In genomic region chr19:5623397-5624153, GRCh38 we compare ENCODE assay signal across 6 cellular contexts. TPM values are rescaled to one million over a fixed set of nuclear protein-coding genes. Genes with fewer than 3 reads are reported as not detected.
DNase-seq lines count a peak whose midpoint lies in the region; ATAC-seq and TF ChIP-seq lines count a peak whose summit lies in the region.

No MANE protein-coding gene starts in this region.

- H3K36me3 Mint-ChIP-seq in T-cell: peaks cover 45% of the 10 kb centered on the region
- H3K36me3 Mint-ChIP-seq in stimulated activated naive B cell treated with anti-CD40 and anti-IgM and Interleukin-4, amounts not matched to agents 10 μg/mL and 1 μg/mL and 100 μg/mL, for 72 hours: peaks cover 52 to 67% of the 10 kb centered on the region in 2 donors

- peak; percentile 2 for ATAC-seq in GM19438 (IDR thresholded peaks at IDR 0.05; ENCODE audit: low read depth, unreplicated experiment)
- peak in 2 of 4 experiments; percentile 0 to 1 for ATAC-seq in T-cell (replicated peaks in 1 of 4)
- no peak for ATAC-seq in gastroesophageal sphincter
- peak; percentile 2 to 3 for ATAC-seq in stimulated activated naive B cell treated with anti-CD40 and anti-IgM and Interleukin-4, amounts not matched to agents 10 μg/mL and 1 μg/mL and 100 μg/mL, for 72 hours (replicated peaks)
- ATAC-seq in HG03571 (IDR thresholded peaks at IDR 0.05; ENCODE audit: unreplicated experiment): no peak

- no peaks in the 10 kb centered on the region for H3K9me3 ChIP-seq in gastroesophageal sphincter

- no peak for TF ChIP-seq CTCF in gastroesophageal sphincter (IDR thresholded peaks at IDR 0.05)

- peak overlapping the region; percentile 100 for H3K4me3 Mint-ChIP-seq in T-cell
- peak overlapping the region; percentile 100 for H3K4me3 Mint-ChIP-seq in stimulated activated naive B cell treated with anti-CD40 and anti-IgM and Interleukin-4, amounts not matched to agents 10 μg/mL and 1 μg/mL and 100 μg/mL, for 72 hours

- H3K36me3 ChIP-seq in gastroesophageal sphincter: peaks cover 0 to 56% of the 10 kb centered on the region in 2 donors

- no peak for TF ChIP-seq POLR2A in gastroesophageal sphincter (IDR thresholded peaks at IDR 0.05)

- DNase-seq in T-cell: peak in 8 of 34 experiments; percentile 2 to 19 (median 6)
- peak; percentile 25 for DNase-seq in stimulated activated naive B cell treated with anti-CD40 and anti-IgM and Interleukin-4, amounts not matched to agents 10 μg/mL and 1 μg/mL and 100 μg/mL, for 72 hours
- DNase-seq in SK-N-DZ (ENCODE audit: low spot score): no peak

- POLR2A ChIA-PET in T-cell (lab: Charles Lee): interaction anchor here (0.6 to 0.7 kb wide), 3 partner anchors 8 to 97 kb away, joined by 3 to 6 read pairs (median 3); partner anchors contain the start of genes CATSPERD (in 1 of the 2) and LONP1 (in 1 of the 2)

- no peaks in the 10 kb centered on the region for H3K9me3 Mint-ChIP-seq in T-cell
- H3K9me3 Mint-ChIP-seq in stimulated activated naive B cell treated with anti-CD40 and anti-IgM and Interleukin-4, amounts not matched to agents 10 μg/mL and 1 μg/mL and 100 μg/mL, for 72 hours: no peaks in the 10 kb centered on the region

- H3K27ac ChIP-seq in gastroesophageal sphincter: peak overlapping the region; percentile 91 to 99 (median 98)

- H3K27me3 ChIP-seq in gastroesophageal sphincter: no peaks in the 10 kb centered on the region

- CTCF ChIA-PET in T-cell (lab: Charles Lee): interaction anchor here in 1 of 2 donors (0.7 to 1.0 kb wide), 2 partner anchors 66 to 858 kb away, joined by 3 read pairs; partner anchors contain the start of gene RPL36

- no peak for TF ChIP-seq EP300 in gastroesophageal sphincter (IDR thresholded peaks at IDR 0.05)

- peaks cover 75 to 80% (median 79%) of the 10 kb centered on the region in 3 donors for H3K4me1 Mint-ChIP-seq in T-cell
- peaks cover 42 to 75% of the 10 kb centered on the region in 2 donors for H3K4me1 Mint-ChIP-seq in stimulated activated naive B cell treated with anti-CD40 and anti-IgM and Interleukin-4, amounts not matched to agents 10 μg/mL and 1 μg/mL and 100 μg/mL, for 72 hours

- peak overlapping the region; percentile 99 for H3K27ac Mint-ChIP-seq in T-cell
- H3K27ac Mint-ChIP-seq in stimulated activated naive B cell treated with anti-CD40 and anti-IgM and Interleukin-4, amounts not matched to agents 10 μg/mL and 1 μg/mL and 100 μg/mL, for 72 hours: peak overlapping the region; percentile 100

- peak overlapping the region; percentile 91 to 100 for H3K4me3 ChIP-seq in gastroesophageal sphincter

- H3K4me1 ChIP-seq in gastroesophageal sphincter: peaks cover 8 to 82% (median 51%) of the 10 kb centered on the region in 3 donors

- WGBS in gastroesophageal sphincter (ENCODE audit: low coverage in 1 of 2), 2 donors: 0% methylated on average over 7 to 23 of the region's 55 CpGs

- no peaks in the 10 kb centered on the region for H3K27me3 Mint-ChIP-seq in T-cell
- no peaks in the 10 kb centered on the region for H3K27me3 Mint-ChIP-seq in stimulated activated naive B cell treated with anti-CD40 and anti-IgM and Interleukin-4, amounts not matched to agents 10 μg/mL and 1 μg/mL and 100 μg/mL, for 72 hours

RNA-seq across cellular contexts. Expression of gene SAFB, which starts 0.7 kb away (rescaled TPM):
- total RNA-seq in T-cell (100 to 1,000 TPM; 164 to 203 (median 195) TPM), gastroesophageal sphincter (10 to 100 TPM; 39.7 to 73.6 (median 65.2) TPM)
- 21.0 and 30.1 TPM in 2 replicates for polyA plus RNA-seq in SK-N-DZ (2014; cell fraction: cytosol; rRNA removed)
- polyA plus RNA-seq in SK-N-DZ (2014; cell fraction: nucleus; rRNA removed): 45.2 and 117 TPM in 2 replicates

RNA-seq across cellular contexts. Expression of gene SAFB2, which starts 1.0 kb away (rescaled TPM):
- total RNA-seq in T-cell (100 to 1,000 TPM; 222 to 253 (median 237) TPM), gastroesophageal sphincter (10 to 100 TPM; 25.3 to 81.6 (median 41.6) TPM)
- polyA plus RNA-seq in SK-N-DZ (2014; cell fraction: cytosol; rRNA removed): 8.3 and 12.7 TPM in 2 replicates
- polyA plus RNA-seq in SK-N-DZ (2014; cell fraction: nucleus; rRNA removed): 33.5 and 69.8 TPM in 2 replicates

RNA-seq across cellular contexts. Expression of gene TINCR, which starts 55.8 kb away (rescaled TPM):
- total RNA-seq in T-cell: 1 to 10 TPM in 4 of 5 donors, under 1 TPM in 1; 0.66 to 2.7 (median 1.9) TPM
- total RNA-seq in gastroesophageal sphincter: under 1 TPM; 0.35 to 0.64 (median 0.44) TPM
- 0.09 TPM in 1 of 2 replicates, not detected in the other for polyA plus RNA-seq in SK-N-DZ (2014; cell fraction: cytosol; rRNA removed)
- not detected in 2 replicates for polyA plus RNA-seq in SK-N-DZ (2014; cell fraction: nucleus; rRNA removed)

RNA-seq across cellular contexts. Expression of gene MICOS13, which starts 56.7 kb away (rescaled TPM):
- total RNA-seq in T-cell (10 to 100 TPM; 29.3 to 64.5 (median 57.0) TPM), gastroesophageal sphincter (10 to 100 TPM; 29.7 to 60.6 (median 50.7) TPM)
- 29.8 and 31.0 TPM in 2 replicates for polyA plus RNA-seq in SK-N-DZ (2014; cell fraction: cytosol; rRNA removed)
- 26.0 and 26.7 TPM in 2 replicates for polyA plus RNA-seq in SK-N-DZ (2014; cell fraction: nucleus; rRNA removed)

RNA-seq across cellular contexts. Expression of gene HSD11B1L, which starts 57.3 kb away (rescaled TPM):
- total RNA-seq in T-cell (1 to 10 TPM; 3.2 to 6.1 (median 4.4) TPM), gastroesophageal sphincter (10 to 100 TPM; 11.2 to 22.9 (median 18.9) TPM)
- polyA plus RNA-seq in SK-N-DZ (2014; cell fraction: cytosol; rRNA removed): 45.0 and 46.0 TPM in 2 replicates
- 56.8 and 68.8 TPM in 2 replicates for polyA plus RNA-seq in SK-N-DZ (2014; cell fraction: nucleus; rRNA removed)

Comparison
In these comparisons a context has a peak if more than half of its experiments do, and no peak if none do; other contexts are left out.
1. ATAC-seq: peak in GM19438 (single experiment) and stimulated activated naive B cell treated with anti-CD40 and anti-IgM and Interleukin-4, amounts not matched to agents 10 μg/mL and 1 μg/mL and 100 μg/mL, for 72 hours (2 of 2); none in gastroesophageal sphincter (single experiment) and HG03571 (single experiment).